28 cellular contexts compared by ENCODE assay signal in genomic region chr10:93277360-93277759, GRCh38.
"Had no signal": no experiment of that assay in that cellular context is flagged by ENCODE, and none has a peak within 500 bp of the region (broad histone marks: within the 10 kb centered on the region; RNA-seq: fewer than 3 reads in every experiment).

No MANE protein-coding gene starts in this region.

- H3K9ac ChIP-seq: SK-N-SH had no signal

- DNase-seq: activated CD4-positive, alpha-beta memory T cell treated with anti-CD3 and anti-CD28 coated beads, Interleukin-2, amount 10 ng/mL, durations not matched to agents 7 days and 5 days; activated CD4-positive, alpha-beta T cell treated with anti-CD3 and anti-CD28 coated beads, Interleukin-2, amount 50 U/mL, for 1 hour; activated CD4-positive, CD25-positive, alpha-beta regulatory T cell; activated gamma-delta T cell treated with Interleukin-2 at 50 U/mL for 16 hours; activated naive CD4-positive, alpha-beta T cell treated with anti-CD3 and anti-CD28 coated beads, Interleukin-2, amount 10 ng/mL, durations not matched to agents 7 days and 5 days; activated naive CD8-positive, alpha-beta T cell treated with anti-CD3 and anti-CD28 coated beads for 36 hours; activated T-cell treated with anti-CD3 and anti-CD28 coated beads, Interleukin-2, amount 50 U/mL, for 72 hours; brain microvascular endothelial cell; cerebellar nuclear complex; Kasumi-1; NCI-H1048; NCI-H146; NCI-H187 treated with DMSO at 0.1 percent for 48 hours; NCI-H2081 treated with DMSO at 0.1 percent for 48 hours; NCI-H345; NCI-H510A; NCI-H526 treated with DMSO at 0.1 percent for 48 hours; NCI-H82; NK-92 treated with Interleukin-12 subunit alpha and Interleukin-12 subunit beta, amount 100 ng/mL, for 24 hours; OCI-M1; RPMI8226; SJCRH30; SK-N-SH; T-helper 1 cell had no signal

- H3K27me3 ChIP-seq: brain microvascular endothelial cell, cardiac muscle cell, SJCRH30 had no signal

- H3K9me3 ChIP-seq: SJCRH30, SK-N-SH had no signal

- H3K9me2 ChIP-seq: SK-N-SH had no signal

- H3K36me3 ChIP-seq: brain microvascular endothelial cell, cardiac muscle cell, SJCRH30 had no signal

- H3K4me3 ChIP-seq: cardiac muscle cell, SJCRH30 had no signal

- ATAC-seq: activated T-cell treated with anti-CD3 and anti-CD28 coated beads, Interleukin-2, amount 50 U/mL, for 72 hours; Panc1; Right ventricle myocardium inferior had no signal

- H3K27ac ChIP-seq: brain microvascular endothelial cell, cardiac muscle cell, SJCRH30, VCaP had no signal

- H3K4me2 ChIP-seq: SK-N-SH had no signal

- H3K4me1 ChIP-seq: SJCRH30 had no signal
